In genomic region chr12:93972411-93973208, GRCh38 we compare ENCODE assay signal across 13 cellular contexts.
DNase-seq lines count a peak whose midpoint lies in the region; ATAC-seq, FAIRE-seq and TF ChIP-seq lines count a peak whose summit lies in the region.
"Had no signal": no experiment of that assay in that cellular context is flagged by ENCODE, and none has a peak within 500 bp of the region (broad histone marks: within the 10 kb centered on the region; RNA-seq: fewer than 3 reads in every experiment).

No MANE protein-coding gene starts in this region.

- peaks cover 3 to 20% of the 10 kb centered on the region in 2 donors for H3K4me1 ChIP-seq in lung (ENCODE audit: control insufficient read depth in 2 of 2, insufficient read depth in 2 of 2, low read length in 2 of 2)
- peaks cover 0 to 18% (median 0%) of the 10 kb centered on the region in 4 donors for H3K4me1 ChIP-seq in tibial artery
- H3K4me1 ChIP-seq in kidney (ENCODE audit: control insufficient read depth in 1 of 2, insufficient read depth in 1 of 2, low read depth in 1 of 2, low read length in 2 of 2), result no peaks in the 10 kb centered on the region
- H3K4me1 ChIP-seq: gastroesophageal sphincter had no signal

- 74 to 86% methylated on average over 8 of the region's 8 CpGs for WGBS in lung, 2 donors

- H3K27ac ChIP-seq in lung (ENCODE audit: low read depth in 1 of 2, low read length in 1 of 2) (peak overlapping the region in 1 of 2 donors; percentile 35), tibial artery (peak overlapping the region; percentile 44), kidney (ENCODE audit: low read depth in 2 of 2, low read length in 2 of 2) (no peak overlapping the region)
- H3K27ac ChIP-seq: gastroesophageal sphincter had no signal

- H3K9me3 ChIP-seq in lung (ENCODE audit: control insufficient read depth in 2 of 2, insufficient read depth in 1 of 2, low read length in 1 of 2) (no peaks in the 10 kb centered on the region), tibial artery (no peaks in the 10 kb centered on the region), kidney (ENCODE audit: control insufficient read depth in 1 of 2, low read length in 2 of 2) (peaks cover 0 to 5% of the 10 kb centered on the region in 2 donors)
- H3K9me3 ChIP-seq: gastroesophageal sphincter had no signal

- no peak overlapping the region for H3K9ac ChIP-seq in kidney (ENCODE audit: low read length in 2 of 2)

- H3K4me3 ChIP-seq in bronchial epithelial cell (ENCODE audit: low read depth, low read length), result no peak overlapping the region
- H3K4me3 ChIP-seq in lung, result no peak overlapping the region
- H3K4me3 ChIP-seq in tibial artery, result no peak overlapping the region
- no peak overlapping the region for H3K4me3 ChIP-seq in kidney (ENCODE audit: low read length in 2 of 2)
- H3K4me3 ChIP-seq: gastroesophageal sphincter had no signal

- DNase-seq in HT1080 (ENCODE audit: low read depth) (peak; percentile 24), bronchial epithelial cell (ENCODE audit: low read depth) (peak; percentile 8), lung (ENCODE audit: low spot score) (no peak), tibial artery (no peak), kidney (no peak), activated gamma-delta T cell (lab: John Stamatoyannopoulos, UW) (no peak)
- DNase-seq: activated CD4-positive, alpha-beta T cell treated with anti-CD3 and anti-CD28 coated beads for 36 hours; activated naive CD8-positive, alpha-beta T cell treated with anti-CD3 and anti-CD28 coated beads, Interleukin-2, amount 50 U/mL, for 24 hours; activated T-cell treated with anti-CD3 and anti-CD28 coated beads, Interleukin-2, amount 50 U/mL, for 48 hours; GDM1; stimulated activated CD4-positive, alpha-beta T cell treated with anti-CD3 and anti-CD28 coated beads, Interleukin-2, amount 100 ng/mL, for 48 hours had no signal

- TF ChIP-seq CTCF in bronchial epithelial cell (IDR thresholded peaks at IDR 0.05; ENCODE audit: insufficient read depth, low read length, severe bottlenecking) (no peak), lung (IDR thresholded peaks at IDR 0.05; ENCODE audit: control extremely low read depth, extremely low read depth) (no peak), tibial artery (IDR thresholded peaks at IDR 0.05) (no peak), kidney (IDR thresholded peaks at IDR 0.05; ENCODE audit: borderline replicate concordance, extremely low read depth, insufficient read depth) (no peak)

- intact Hi-C loops in tibial artery (cut with DNase I; ENCODE audit: low total_unique reads), result loop anchor here (10.0 kb wide), 2 partner anchors 208 to 408 kb away; no protein-coding TSS in a partner anchor
- intact Hi-C loops in kidney (cut with DNase I), result loop anchor here (10.0 kb wide), 1 partner anchor 408 kb away; no protein-coding TSS in a partner anchor

- H3K27me3 ChIP-seq in bronchial epithelial cell (ENCODE audit: control insufficient read depth, insufficient read depth, low read length) (no peaks in the 10 kb centered on the region), lung (ENCODE audit: control insufficient read depth, insufficient read depth) (no peaks in the 10 kb centered on the region), tibial artery (no peaks in the 10 kb centered on the region)
- H3K27me3 ChIP-seq: gastroesophageal sphincter had no signal

- no peaks in the 10 kb centered on the region for H3K36me3 ChIP-seq in bronchial epithelial cell (ENCODE audit: control insufficient read depth, insufficient read depth, low read length)
- no peaks in the 10 kb centered on the region for H3K36me3 ChIP-seq in lung (ENCODE audit: control insufficient read depth in 2 of 2, insufficient read depth in 2 of 2, low read length in 2 of 2)
- H3K36me3 ChIP-seq in tibial artery, result no peaks in the 10 kb centered on the region
- H3K36me3 ChIP-seq in kidney (ENCODE audit: control insufficient read depth in 1 of 2, insufficient read depth in 2 of 2, low read length in 2 of 2), result no peaks in the 10 kb centered on the region
- H3K36me3 ChIP-seq: gastroesophageal sphincter had no signal

- ATAC-seq in lung (ENCODE audit: insufficient read depth, low FRiP score) (peak; percentile 69), HG03378 (IDR thresholded peaks at IDR 0.05; ENCODE audit: unreplicated experiment) (no peak)
- ATAC-seq: activated CD4-positive, alpha-beta T cell treated with anti-CD3 and anti-CD28 coated beads for 36 hours; activated naive CD8-positive, alpha-beta T cell treated with anti-CD3 and anti-CD28 coated beads, Interleukin-2, amount 50 U/mL, for 24 hours; gastroesophageal sphincter had no signal

- FAIRE-seq in bronchial epithelial cell (lab: Jason Lieb, UNC) (peak; percentile 43), kidney (lab: Jason Lieb, UNC) (no peak)

Comparison
In these comparisons a context has a peak if more than half of its experiments do, and no peak if none do; other contexts are left out.
1. DNase-seq: peak in HT1080 (single experiment) and bronchial epithelial cell (single experiment); none in lung (single experiment), tibial artery (0 of 2), kidney (single experiment) and activated gamma-delta T cell (single experiment).
2. H3K27ac ChIP-seq: peak in tibial artery (2 of 2); none in kidney (0 of 2).